10 cellular contexts compared by ENCODE assay signal in genomic region chr12:51592034-51592705, GRCh38. TPM values are rescaled to one million over a fixed set of nuclear protein-coding genes. Genes with fewer than 3 reads are reported as not detected.
A peak's percentile ranks its signal among the peaks of the same experiment; 100 is the strongest.
DNase-seq lines count a peak whose midpoint lies in the region; ATAC-seq and TF ChIP-seq lines count a peak whose summit lies in the region.
"Had no signal": no experiment of that assay in that cellular context is flagged by ENCODE, and none has a peak within 500 bp of the region (broad histone marks: within the 10 kb centered on the region; RNA-seq: fewer than 3 reads in every experiment).

No MANE protein-coding gene starts in this region.

- peak overlapping the region; percentile 68 for H3K4me3 Mint-ChIP-seq in activated CD4-positive, alpha-beta T cell treated with anti-CD3 and anti-CD28 coated beads, Interleukin-2, amount 10 ng/mL, durations not matched to agents 7 days and 5 days

- H3K36me3 ChIP-seq in skeletal muscle satellite cell (ENCODE audit: insufficient read depth, low read length): no peaks in the 10 kb centered on the region

- no peak for TF ChIP-seq CTCF in fibroblast of the aortic adventitia (IDR thresholded peaks at IDR 0.05; ENCODE audit: insufficient read depth, low read length)

- no peaks in the 10 kb centered on the region for H3K27me3 ChIP-seq in skeletal muscle satellite cell (ENCODE audit: control insufficient read depth, insufficient read depth, low read length)

- ATAC-seq in SK-N-SH treated with all-trans-retinoic acid at 6 μM for 48 hours: peak; percentile 79
- ATAC-seq in GM19463 (IDR thresholded peaks at IDR 0.05; ENCODE audit: unreplicated experiment): no peak
- no peak for ATAC-seq in GM21528 (IDR thresholded peaks at IDR 0.05; ENCODE audit: low FRiP score, unreplicated experiment)
- ATAC-seq: body of pancreas had no signal

- H3K9me3 ChIP-seq in skeletal muscle satellite cell (replicated peaks; ENCODE audit: low read length): no peaks in the 10 kb centered on the region
- H3K9me3 ChIP-seq: body of pancreas had no signal

- H3K27ac Mint-ChIP-seq in activated CD4-positive, alpha-beta T cell treated with anti-CD3 and anti-CD28 coated beads, Interleukin-2, amount 10 ng/mL, durations not matched to agents 7 days and 5 days: no peak overlapping the region

- H3K27me3 Mint-ChIP-seq in activated CD4-positive, alpha-beta T cell treated with anti-CD3 and anti-CD28 coated beads, Interleukin-2, amount 10 ng/mL, durations not matched to agents 7 days and 5 days: peaks cover 72% of the 10 kb centered on the region

- peaks cover 13% of the 10 kb centered on the region for H3K4me1 Mint-ChIP-seq in activated CD4-positive, alpha-beta T cell treated with anti-CD3 and anti-CD28 coated beads, Interleukin-2, amount 10 ng/mL, durations not matched to agents 7 days and 5 days

- CTCF ChIA-PET in activated CD4-positive, alpha-beta T cell treated with anti-CD3 and anti-CD28 coated beads, Interleukin-2, amount 10 ng/mL, durations not matched to agents 7 days and 5 days (lab: Charles Lee): interaction anchor here (0.6 to 1.1 kb wide), 2 partner anchors 38 to 90 kb away, joined by 3 read pairs; no protein-coding TSS in a partner anchor

- DNase-seq in activated CD4-positive, alpha-beta T cell treated with anti-CD3 and anti-CD28 coated beads, Interleukin-2, amount 10 ng/mL, durations not matched to agents 7 days and 5 days: no peak
- no peak for DNase-seq in activated CD4-positive, alpha-beta T cell treated with anti-CD3 and anti-CD28 coated beads for 4 hours
- peak; percentile 59 for DNase-seq in fibroblast of the aortic adventitia (ENCODE audit: low read depth)
- no peak for DNase-seq in NCI-H2107 (lab: John Stamatoyannopoulos, UW)
- DNase-seq: OCI-M1 had no signal

- no peaks in the 10 kb centered on the region for H3K36me3 Mint-ChIP-seq in activated CD4-positive, alpha-beta T cell treated with anti-CD3 and anti-CD28 coated beads, Interleukin-2, amount 10 ng/mL, durations not matched to agents 7 days and 5 days (ENCODE audit: low read depth)

- peak overlapping the region; percentile 94 for H3K9ac ChIP-seq in skeletal muscle satellite cell (ENCODE audit: low read depth, low read length)

- H3K4me1 ChIP-seq in skeletal muscle satellite cell (ENCODE audit: control insufficient read depth, insufficient read depth, low read length): peaks cover 12% of the 10 kb centered on the region

- peak overlapping the region; percentile 98 for H3K4me2 ChIP-seq in skeletal muscle satellite cell (ENCODE audit: low read length)

- no peaks in the 10 kb centered on the region for H3K9me3 Mint-ChIP-seq in activated CD4-positive, alpha-beta T cell treated with anti-CD3 and anti-CD28 coated beads, Interleukin-2, amount 10 ng/mL, durations not matched to agents 7 days and 5 days

- H3K4me3 ChIP-seq in fibroblast of the aortic adventitia (ENCODE audit: low read depth, low read length) (peak overlapping the region; percentile 67), skeletal muscle satellite cell (ENCODE audit: low read length) (peak overlapping the region; percentile 96)

- POLR2A ChIA-PET in activated CD4-positive, alpha-beta T cell treated with anti-CD3 and anti-CD28 coated beads, Interleukin-2, amount 10 ng/mL, durations not matched to agents 7 days and 5 days (lab: Charles Lee): no interaction called here

TF ChIP-seq in SK-N-SH treated with all-trans-retinoic acid at 6 μM for 48 hours, 23 proteins besides CTCF, POLR2A, EP300 and RAD21:
- TF ChIP-seq ISL1 (CRISPR knock-in tag; IDR thresholded peaks at IDR 0.05) (no peak), ZNF8 (CRISPR knock-in tag; IDR thresholded peaks at IDR 0.05) (no peak), TCF4 (CRISPR knock-in tag; IDR thresholded peaks at IDR 0.05; ENCODE audit: borderline replicate concordance) (no peak)
TF ChIP-seq in SK-N-SH treated with all-trans-retinoic acid at 6 μM for 48 hours: peak in this region for 0.

RNA-seq across cellular contexts. Expression of gene SCN8A, which starts 1.1 kb away (rescaled TPM):
- total RNA-seq in activated CD4-positive, alpha-beta T cell treated with anti-CD3 and anti-CD28 coated beads, Interleukin-2, amount 10 ng/mL, durations not matched to agents 7 days and 5 days: under 1 TPM; 0.52 to 0.67 TPM
- 7.9 and 17.2 TPM in 2 replicates for total RNA-seq in fibroblast of the aortic adventitia (ENCODE audit: low replicate concordance)
- total RNA-seq in skeletal muscle satellite cell (2012; rRNA removed): 2.5 and 6.6 TPM in 2 replicates
